15 cellular contexts compared by ENCODE assay signal in genomic region chr2:27446057-27446456, GRCh38. TPM values are rescaled to one million over a fixed set of nuclear protein-coding genes. Genes with fewer than 3 reads are reported as not detected.
A peak's percentile ranks its signal among the peaks of the same experiment; 100 is the strongest.
DNase-seq lines count a peak whose midpoint lies in the region; ATAC-seq, FAIRE-seq and TF ChIP-seq lines count a peak whose summit lies in the region.
"Had no signal": no experiment of that assay in that cellular context is flagged by ENCODE, and none has a peak within 500 bp of the region (broad histone marks: within the 10 kb centered on the region; RNA-seq: fewer than 3 reads in every experiment).

No MANE protein-coding gene starts in this region.

- H3K9ac ChIP-seq in keratinocyte (ENCODE audit: control insufficient read depth, extremely low read depth, insufficient read depth, low read length) = peak overlapping the region; percentile 45

- peak; percentile 93 for FAIRE-seq in keratinocyte (lab: Jason Lieb, UNC)
- FAIRE-seq: frontal cortex, G401.6 had no signal

- H3K27ac ChIP-seq in RWPE2 (ENCODE audit: poor library complexity, severe bottlenecking) = peak overlapping the region; percentile 54
- peak overlapping the region; percentile 68 for H3K27ac ChIP-seq in keratinocyte (ENCODE audit: control insufficient read depth, insufficient read depth, low read length)
- no peak overlapping the region for H3K27ac ChIP-seq in psoas muscle

- dilution Hi-C loops in keratinocyte (cut with MboI; ENCODE audit: extremely low pct_ligation_motif_present, low sequenced_read_pairs) = no loop called here

- no peaks in the 10 kb centered on the region for H3K27me3 ChIP-seq in RWPE2 (ENCODE audit: insufficient read depth, poor library complexity, severe bottlenecking)
- H3K27me3 ChIP-seq in keratinocyte (ENCODE audit: control insufficient read depth, extremely low read depth, insufficient read depth, low read length) = no peaks in the 10 kb centered on the region
- H3K27me3 ChIP-seq in psoas muscle (ENCODE audit: insufficient read depth in 3 of 3, low read length in 2 of 3) = no peaks in the 10 kb centered on the region
- H3K27me3 ChIP-seq: spleen had no signal

- H3K4me1 Mint-ChIP-seq in activated naive CD4-positive, alpha-beta T cell treated with anti-CD3 and anti-CD28 coated beads, Interleukin-2, amount 10 ng/mL, durations not matched to agents 7 days and 5 days = peaks cover 15% of the 10 kb centered on the region
- peaks cover 5% of the 10 kb centered on the region for H3K4me1 Mint-ChIP-seq in type B pancreatic cell (ENCODE audit: unreplicated experiment)

- peak overlapping the region; percentile 64 for H2AFZ ChIP-seq in keratinocyte (ENCODE audit: control insufficient read depth, low read length)

- no peaks in the 10 kb centered on the region for H3K27me3 Mint-ChIP-seq in activated naive CD4-positive, alpha-beta T cell treated with anti-CD3 and anti-CD28 coated beads, Interleukin-2, amount 10 ng/mL, durations not matched to agents 7 days and 5 days
- H3K27me3 Mint-ChIP-seq in type B pancreatic cell = no peaks in the 10 kb centered on the region

- H3K79me2 ChIP-seq in keratinocyte (ENCODE audit: control insufficient read depth, insufficient read depth, low read length) = no peaks in the 10 kb centered on the region

- H3K36me3 ChIP-seq in RWPE2 (ENCODE audit: low read depth) (peaks cover 30% of the 10 kb centered on the region), keratinocyte (ENCODE audit: control insufficient read depth in 2 of 2, extremely low read depth in 1 of 2, insufficient read depth in 2 of 2, low read length in 2 of 2) (peaks cover 6 to 35% of the 10 kb centered on the region in 2 experiments), psoas muscle (ENCODE audit: insufficient read depth in 1 of 2, low read depth in 1 of 2) (peaks cover 10 to 78% of the 10 kb centered on the region in 2 donors)

- H4K20me1 ChIP-seq in keratinocyte (ENCODE audit: control insufficient read depth, extremely low read depth, insufficient read depth, low read length) = no peaks in the 10 kb centered on the region

- peaks cover 21% of the 10 kb centered on the region for H3K36me3 Mint-ChIP-seq in activated naive CD4-positive, alpha-beta T cell treated with anti-CD3 and anti-CD28 coated beads, Interleukin-2, amount 10 ng/mL, durations not matched to agents 7 days and 5 days
- peaks cover 38% of the 10 kb centered on the region for H3K36me3 Mint-ChIP-seq in type B pancreatic cell

- no peaks in the 10 kb centered on the region for H3K9me3 ChIP-seq in RWPE2 (ENCODE audit: severe bottlenecking)
- H3K9me3 ChIP-seq in keratinocyte (ENCODE audit: control insufficient read depth, low read depth, low read length) = no peaks in the 10 kb centered on the region
- no peaks in the 10 kb centered on the region for H3K9me3 ChIP-seq in psoas muscle
- H3K9me3 ChIP-seq: spleen had no signal

- H3K9me1 ChIP-seq in keratinocyte (ENCODE audit: control insufficient read depth, extremely low read depth, insufficient read depth, low read length) = no peaks in the 10 kb centered on the region

- intact Hi-C loops in psoas muscle (cut with DNase I) = no loop called here

- peak; percentile 63 for DNase-seq in activated naive CD4-positive, alpha-beta T cell treated with anti-CD3 and anti-CD28 coated beads, Interleukin-2, amount 10 ng/mL, durations not matched to agents 7 days and 5 days
- no peak for DNase-seq in activated naive CD4-positive, alpha-beta T cell treated with Interleukin-2 at 50 U/mL for 16 hours
- DNase-seq in RWPE2 (ENCODE audit: low spot score) = no peak
- no peak for DNase-seq in keratinocyte (ENCODE audit: low read depth, low spot score)
- DNase-seq in type B pancreatic cell (ENCODE audit: extremely low spot score, unreplicated experiment) = no peak
- no peak for DNase-seq in psoas muscle
- no peak for DNase-seq in NCI-H2227 treated with DMSO at 0.1 percent for 48 hours (lab: John Stamatoyannopoulos, UW)
- DNase-seq: dermis blood vessel endothelial cell, islet precursor cell, spleen had no signal

- ATAC-seq in RWPE2 (ENCODE audit: low read depth) (peak; percentile 65), psoas muscle (no peak), GM21367 (IDR thresholded peaks at IDR 0.05; ENCODE audit: unreplicated experiment) (no peak)

- H3K4me3 Mint-ChIP-seq in activated naive CD4-positive, alpha-beta T cell treated with anti-CD3 and anti-CD28 coated beads, Interleukin-2, amount 10 ng/mL, durations not matched to agents 7 days and 5 days = no peak overlapping the region
- H3K4me3 Mint-ChIP-seq in type B pancreatic cell = no peak overlapping the region

- TF ChIP-seq CTCF in RWPE2 (IDR thresholded peaks at IDR 0.05; ENCODE audit: poor library complexity, severe bottlenecking) = no peak
- TF ChIP-seq CTCF in keratinocyte (optimal IDR thresholded peaks at IDR 0.05 in 1 of 3, IDR thresholded peaks at IDR 0.05 in 1 of 3, conservative IDR thresholded peaks at IDR 0.05 in 1 of 3; ENCODE audit: extremely low read depth in 1 of 3, insufficient read depth in 2 of 3, low read length in 3 of 3) = no peak
- no peak for TF ChIP-seq CTCF in type B pancreatic cell (conservative IDR thresholded peaks at IDR 0.05)
- no peak for TF ChIP-seq CTCF in psoas muscle (IDR thresholded peaks at IDR 0.05)

- WGBS in psoas muscle, 3 donors = 62 to 80% (median 77%) methylated on average over 3 of the region's 3 CpGs

- no peak overlapping the region for H3K4me3 ChIP-seq in RWPE2 (ENCODE audit: severe bottlenecking)
- H3K4me3 ChIP-seq in keratinocyte (ENCODE audit: control insufficient read depth in 2 of 3, extremely low read depth in 1 of 3, insufficient read depth in 2 of 3, low read depth in 1 of 3, low read length in 3 of 3) = peak overlapping the region in 2 of 3 experiments; percentile 16 to 41
- no peak overlapping the region for H3K4me3 ChIP-seq in psoas muscle
- H3K4me3 ChIP-seq: spleen had no signal

- CTCF ChIA-PET in activated naive CD4-positive, alpha-beta T cell treated with anti-CD3 and anti-CD28 coated beads, Interleukin-2, amount 10 ng/mL, durations not matched to agents 7 days and 5 days (lab: Charles Lee) = interaction anchor here (1.1 to 1.5 kb wide), 2 partner anchors 42 to 238 kb away, joined by 3 to 5 read pairs; no protein-coding TSS in a partner anchor

- H3K4me1 ChIP-seq in RWPE2 (ENCODE audit: insufficient read depth, poor library complexity, severe bottlenecking) = peaks cover 11% of the 10 kb centered on the region
- peaks cover 21% of the 10 kb centered on the region for H3K4me1 ChIP-seq in keratinocyte (ENCODE audit: control insufficient read depth, extremely low read depth, insufficient read depth, low read length)
- H3K4me1 ChIP-seq in psoas muscle = peaks cover 15% of the 10 kb centered on the region

- peak overlapping the region; percentile 47 for H3K27ac Mint-ChIP-seq in activated naive CD4-positive, alpha-beta T cell treated with anti-CD3 and anti-CD28 coated beads, Interleukin-2, amount 10 ng/mL, durations not matched to agents 7 days and 5 days
- H3K27ac Mint-ChIP-seq in type B pancreatic cell = peak overlapping the region; percentile 88

- H3K9me3 Mint-ChIP-seq in activated naive CD4-positive, alpha-beta T cell treated with anti-CD3 and anti-CD28 coated beads, Interleukin-2, amount 10 ng/mL, durations not matched to agents 7 days and 5 days = no peaks in the 10 kb centered on the region
- no peaks in the 10 kb centered on the region for H3K9me3 Mint-ChIP-seq in type B pancreatic cell

- peak overlapping the region; percentile 70 for H3K4me2 ChIP-seq in keratinocyte (ENCODE audit: control insufficient read depth, extremely low read depth, insufficient read depth, low read depth, low read length)

RNA-seq across cellular contexts. Expression of gene KRTCAP3, which starts 3.9 kb away (rescaled TPM):
- polyA plus RNA-seq in keratinocyte (8.6 to 22.9 TPM (median 14.7 TPM) in 3 replicates), psoas muscle (1 to 10 TPM in 1 of 3 donors, under 1 TPM in 2; 0.26 to 1.7 (median 0.39) TPM)
- polyA plus RNA-seq in keratinocyte (2011; ENCODE audit: low read depth) = 5.3 TPM
- polyA plus RNA-seq in keratinocyte (2011; cell fraction: cytosol; rRNA removed) = 9.6 and 16.4 TPM in 2 replicates
- 13.2 and 15.4 TPM in 2 replicates for polyA plus RNA-seq in keratinocyte (2011; cell fraction: nucleus; rRNA removed)
- polyA plus RNA-seq in keratinocyte (2012; ENCODE audit: low replicate concordance) = 14.8 and 29.9 TPM in 2 replicates
- polyA minus RNA-seq in keratinocyte = 4.7 to 13.2 TPM (median 7.1 TPM) in 3 replicates
- polyA minus RNA-seq in keratinocyte (2011; cell fraction: cytosol; rRNA and poly(A)+ RNA removed) = 6.1 TPM
- 2.4 and 3.1 TPM in 2 replicates for polyA minus RNA-seq in keratinocyte (2011; cell fraction: nucleus; rRNA and poly(A)+ RNA removed)
- total RNA-seq in type B pancreatic cell (ENCODE audit: low replicate concordance) (12.4 and 23.9 TPM in 2 replicates), psoas muscle (1 to 10 TPM in 3 of 4 donors, not detected in 1; 1.5 to 2.2 (median 1.7) TPM)
- total RNA-seq: frontal cortex, M059J, SK-MEL-5 had no signal

RNA-seq across cellular contexts. Expression of gene NRBP1, which starts 17.6 kb away (rescaled TPM):
- polyA plus RNA-seq in keratinocyte (144 to 157 TPM (median 148 TPM) in 3 replicates), psoas muscle (100 to 1,000 TPM; 120 to 238 (median 151) TPM)
- polyA plus RNA-seq in keratinocyte (2011; ENCODE audit: low read depth) = 214 TPM
- polyA plus RNA-seq in keratinocyte (2011; cell fraction: cytosol; rRNA removed) = 119 and 140 TPM in 2 replicates
- 107 and 113 TPM in 2 replicates for polyA plus RNA-seq in keratinocyte (2011; cell fraction: nucleus; rRNA removed)
- 89.9 and 92.1 TPM in 2 replicates for polyA plus RNA-seq in keratinocyte (2012; ENCODE audit: low replicate concordance)
- polyA minus RNA-seq in keratinocyte = 138 to 176 TPM (median 147 TPM) in 3 replicates
- polyA minus RNA-seq in keratinocyte (2011; cell fraction: cytosol; rRNA and poly(A)+ RNA removed) = 83.1 TPM
- 39.9 and 63.2 TPM in 2 replicates for polyA minus RNA-seq in keratinocyte (2011; cell fraction: nucleus; rRNA and poly(A)+ RNA removed)
- total RNA-seq in type B pancreatic cell (ENCODE audit: low replicate concordance) (96.7 and 105 TPM in 2 replicates), psoas muscle (100 to 1,000 TPM in 2 of 4 donors, 10 to 100 TPM in 2; 83.8 to 138 (median 103) TPM)

RNA-seq across cellular contexts. Expression of gene PPM1G, which starts 36.7 kb away (rescaled TPM):
- 31.8 to 86.8 TPM (median 55.5 TPM) in 3 replicates for polyA plus RNA-seq in keratinocyte
- polyA plus RNA-seq in keratinocyte (2011; ENCODE audit: low read depth) = 54.9 TPM
- 44.3 and 56.2 TPM in 2 replicates for polyA plus RNA-seq in keratinocyte (2011; cell fraction: cytosol; rRNA removed)
- 50.1 and 50.4 TPM in 2 replicates for polyA plus RNA-seq in keratinocyte (2011; cell fraction: nucleus; rRNA removed)
- 56.2 and 101 TPM in 2 replicates for polyA plus RNA-seq in keratinocyte (2012; ENCODE audit: low replicate concordance)
- polyA minus RNA-seq in keratinocyte = 36.7 to 58.7 TPM (median 46.5 TPM) in 3 replicates
- polyA minus RNA-seq in keratinocyte (2011; cell fraction: cytosol; rRNA and poly(A)+ RNA removed) = 52.4 TPM
- 16.7 and 24.4 TPM in 2 replicates for polyA minus RNA-seq in keratinocyte (2011; cell fraction: nucleus; rRNA and poly(A)+ RNA removed)
- 80.4 and 95.3 TPM in 2 replicates for total RNA-seq in type B pancreatic cell (ENCODE audit: low replicate concordance)
- total RNA-seq in psoas muscle = 10 to 100 TPM; 44.0 to 83.6 (median 68.4) TPM
- 100 to 1,000 TPM in 2 of 3 donors, 10 to 100 TPM in 1; 83.4 to 167 (median 127) TPM for polyA plus RNA-seq in psoas muscle

RNA-seq across cellular contexts. Expression of gene IFT172, which starts 43.5 kb away (rescaled TPM):
- 10.4 to 14.4 TPM (median 12.7 TPM) in 3 replicates for polyA plus RNA-seq in keratinocyte
- polyA plus RNA-seq in keratinocyte (2011; ENCODE audit: low read depth) = 6.2 TPM
- 10.5 and 10.7 TPM in 2 replicates for polyA plus RNA-seq in keratinocyte (2011; cell fraction: cytosol; rRNA removed)
- polyA plus RNA-seq in keratinocyte (2011; cell fraction: nucleus; rRNA removed) = 19.9 and 26.7 TPM in 2 replicates
- polyA plus RNA-seq in keratinocyte (2012; ENCODE audit: low replicate concordance) = 6.9 and 11.3 TPM in 2 replicates
- 17.2 to 31.3 TPM (median 26.3 TPM) in 3 replicates for polyA minus RNA-seq in keratinocyte
- 3.3 TPM for polyA minus RNA-seq in keratinocyte (2011; cell fraction: cytosol; rRNA and poly(A)+ RNA removed)
- polyA minus RNA-seq in keratinocyte (2011; cell fraction: nucleus; rRNA and poly(A)+ RNA removed) = 6.9 and 14.8 TPM in 2 replicates
- 17.5 and 54.1 TPM in 2 replicates for total RNA-seq in type B pancreatic cell (ENCODE audit: low replicate concordance)
- total RNA-seq in psoas muscle = 10 to 100 TPM in 1 of 4 donors, 1 to 10 TPM in 3; 4.4 to 10.1 (median 5.9) TPM
- polyA plus RNA-seq in psoas muscle = 1 to 10 TPM; 6.0 to 9.5 (median 7.5) TPM

RNA-seq across cellular contexts. Expression of gene FNDC4, which starts 48.9 kb away (rescaled TPM):
- polyA plus RNA-seq in keratinocyte (6.3 to 13.0 TPM (median 9.9 TPM) in 3 replicates), psoas muscle (10 to 100 TPM in 2 of 3 donors, 1 to 10 TPM in 1; 1.7 to 23.2 (median 10.9) TPM)
- 0.92 TPM for polyA plus RNA-seq in keratinocyte (2011; ENCODE audit: low read depth)
- 8.2 and 12.5 TPM in 2 replicates for polyA plus RNA-seq in keratinocyte (2011; cell fraction: cytosol; rRNA removed)
- polyA plus RNA-seq in keratinocyte (2011; cell fraction: nucleus; rRNA removed) = 4.6 and 6.5 TPM in 2 replicates
- 1.8 and 12.4 TPM in 2 replicates for polyA plus RNA-seq in keratinocyte (2012; ENCODE audit: low replicate concordance)
- polyA minus RNA-seq in keratinocyte = 2.8 to 12.8 TPM (median 6.3 TPM) in 3 replicates
- polyA minus RNA-seq in keratinocyte (2011; cell fraction: cytosol; rRNA and poly(A)+ RNA removed) = 10.6 TPM
- 2.5 and 3.4 TPM in 2 replicates for polyA minus RNA-seq in keratinocyte (2011; cell fraction: nucleus; rRNA and poly(A)+ RNA removed)
- total RNA-seq in type B pancreatic cell (ENCODE audit: low replicate concordance) (3.9 and 11.7 TPM in 2 replicates), psoas muscle (10 to 100 TPM in 1 of 4 donors, 1 to 10 TPM in 3; 1.9 to 38.1 (median 3.0) TPM)

Comparison
In these comparisons a context has a peak if more than half of its experiments do, and no peak if none do; other contexts are left out.
1. H3K4me3 ChIP-seq: peak in keratinocyte (2 of 3); none in RWPE2 (single experiment) and psoas muscle (single experiment).